In genomic region chr5:72702881-72703434, GRCh38 we compare ENCODE assay signal across 1 cellular context.
TF ChIP-seq lines count a peak whose summit lies in the region.

No MANE protein-coding gene starts in this region.

TF ChIP-seq in H1, 55 proteins besides CTCF, POLR2A, EP300 and RAD21 (continued from another document):
- TF ChIP-seq CHD7 (IDR thresholded peaks at IDR 0.05; ENCODE audit: insufficient replicate concordance, low read length) (no peak), SP4 (IDR thresholded peaks at IDR 0.05; ENCODE audit: low read length) (no peak), CBX8 (IDR thresholded peaks at IDR 0.05; ENCODE audit: borderline replicate concordance, low read depth, low read length) (no peak), PHF8 (conservative IDR thresholded peaks at IDR 0.05; ENCODE audit: low read depth, low read length) (no peak), RXRA (IDR thresholded peaks at IDR 0.05; ENCODE audit: insufficient read depth, low read depth, low read length) (no peak), BCL11A (IDR thresholded peaks at IDR 0.05; ENCODE audit: low read depth in 2 of 2, low read length in 2 of 2) (no peak), RBBP5 (IDR thresholded peaks at IDR 0.05; ENCODE audit: borderline replicate concordance, low read depth, low read length) (no peak), BACH1 (IDR thresholded peaks at IDR 0.05; ENCODE audit: low read length) (no peak), POU5F1 (IDR thresholded peaks at IDR 0.05; ENCODE audit: low read depth, low read length) (no peak), CBX5 (IDR thresholded peaks at IDR 0.05; ENCODE audit: low read depth, low read length) (no peak), HDAC6 (IDR thresholded peaks at IDR 0.05; ENCODE audit: low read depth, low read length) (no peak)
TF ChIP-seq in H1: peak in this region for 0.
